8 cellular contexts compared by ENCODE assay signal in the genomic region with DNA sequence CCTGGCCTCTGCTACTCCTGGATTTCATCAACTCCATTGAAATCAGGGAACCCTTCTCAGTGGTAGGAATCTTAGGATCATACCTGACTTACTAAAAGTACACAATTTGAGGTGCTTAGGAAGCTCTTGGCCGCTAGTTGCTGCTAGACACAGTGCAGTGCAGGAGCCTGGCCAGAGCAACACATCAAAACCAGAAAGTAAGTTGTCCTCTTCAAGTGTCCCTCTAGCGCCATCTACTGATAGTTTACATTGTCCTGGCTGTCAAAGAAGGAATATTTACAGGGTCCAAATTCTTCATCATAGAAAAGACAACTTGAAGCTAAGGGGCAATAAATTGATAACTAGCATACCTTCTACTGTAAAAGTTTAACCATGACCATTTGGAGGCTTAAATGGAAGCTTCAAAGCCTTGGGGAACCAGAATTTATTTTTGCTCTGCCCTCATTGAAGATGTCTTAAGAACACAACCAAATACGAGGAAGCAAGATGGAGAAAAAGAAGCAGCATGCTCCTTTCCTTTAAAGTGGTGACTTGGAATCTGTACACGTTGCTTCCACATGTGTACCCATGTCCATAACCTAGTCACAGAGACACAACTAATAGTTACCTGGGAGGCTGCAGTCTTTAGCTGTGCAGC.
DNase-seq lines count a peak whose midpoint lies in the region; ATAC-seq and TF ChIP-seq lines count a peak whose summit lies in the region.

No MANE protein-coding gene starts in this region.

- no peaks in the 10 kb centered on the region for H3K4me1 Mint-ChIP-seq in activated CD8-positive, alpha-beta T cell treated with anti-CD3 and anti-CD28 coated beads, Interleukin-2, amount 10 ng/mL, durations not matched to agents 7 days and 5 days (ENCODE audit: low read depth)

- H3K27ac Mint-ChIP-seq in activated CD8-positive, alpha-beta T cell treated with anti-CD3 and anti-CD28 coated beads, Interleukin-2, amount 10 ng/mL, durations not matched to agents 7 days and 5 days = no peak overlapping the region

- in situ Hi-C loops in gastrocnemius medialis (cut with MboI; ENCODE audit: low sequenced_read_pairs in 4 of 4) = loop anchor here in 2 of 4 donors (25.0 kb wide), 1 partner anchor 813 kb away; no protein-coding TSS in a partner anchor

- TF ChIP-seq CTCF in right atrium auricular region (IDR thresholded peaks at IDR 0.05) (peak; percentile 25 to 72), gastrocnemius medialis (IDR thresholded peaks at IDR 0.05 in 4 of 5, conservative IDR thresholded peaks at IDR 0.05 in 1 of 5) (peak in 3 of 5 experiments; percentile 46 to 62 (median 52))

- H3K36me3 ChIP-seq in right atrium auricular region = no peaks in the 10 kb centered on the region
- H3K36me3 ChIP-seq in gastrocnemius medialis = no peaks in the 10 kb centered on the region

- intact Hi-C loops in gastrocnemius medialis (cut with DNase I; ENCODE audit: low total_unique reads) = loop anchor here (5.0 kb wide), 1 partner anchor 403 kb away; no protein-coding TSS in a partner anchor

- H3K4me3 ChIP-seq in right atrium auricular region (no peak overlapping the region), gastrocnemius medialis (no peak overlapping the region)

- DNase-seq in DMS53 (lab: John Stamatoyannopoulos, UW) = peak; percentile 95
- peak; percentile 88 for DNase-seq in NCI-H2227 (lab: John Stamatoyannopoulos, UW; ENCODE audit: unreplicated experiment)
- peak; percentile 36 for DNase-seq in activated CD8-positive, alpha-beta T cell treated with anti-CD3 and anti-CD28 coated beads, Interleukin-2, amount 10 ng/mL, durations not matched to agents 7 days and 5 days
- no peak for DNase-seq in right atrium auricular region (ENCODE audit: low spot score)
- peak in 1 of 2 donors; percentile 18 for DNase-seq in gastrocnemius medialis
- DNase-seq in stimulated activated CD4-positive, alpha-beta T cell treated with anti-CD3 and anti-CD28 coated beads, Interleukin-4, amount 100 ng/mL, for 24 hours = no peak

- H3K9me3 Mint-ChIP-seq in activated CD8-positive, alpha-beta T cell treated with anti-CD3 and anti-CD28 coated beads, Interleukin-2, amount 10 ng/mL, durations not matched to agents 7 days and 5 days (ENCODE audit: insufficient read depth) = peaks cover 5% of the 10 kb centered on the region

- no peaks in the 10 kb centered on the region for H3K27me3 ChIP-seq in right atrium auricular region
- no peaks in the 10 kb centered on the region for H3K27me3 ChIP-seq in gastrocnemius medialis

- CTCF ChIA-PET in activated CD8-positive, alpha-beta T cell treated with anti-CD3 and anti-CD28 coated beads, Interleukin-2, amount 10 ng/mL, durations not matched to agents 7 days and 5 days (lab: Charles Lee) = interaction anchor here (0.7 to 1.8 kb wide), 7 partner anchors 8 to 959 kb away, joined by 3 to 7 read pairs (median 3); a partner anchor contains a TSS

- H3K36me3 Mint-ChIP-seq in activated CD8-positive, alpha-beta T cell treated with anti-CD3 and anti-CD28 coated beads, Interleukin-2, amount 10 ng/mL, durations not matched to agents 7 days and 5 days (ENCODE audit: low read depth) = no peaks in the 10 kb centered on the region

- POLR2A ChIA-PET in activated CD8-positive, alpha-beta T cell treated with anti-CD3 and anti-CD28 coated beads, Interleukin-2, amount 10 ng/mL, durations not matched to agents 7 days and 5 days (lab: Charles Lee) = no interaction called here

- H3K27me3 Mint-ChIP-seq in activated CD8-positive, alpha-beta T cell treated with anti-CD3 and anti-CD28 coated beads, Interleukin-2, amount 10 ng/mL, durations not matched to agents 7 days and 5 days (ENCODE audit: low read depth) = no peaks in the 10 kb centered on the region

- H3K4me1 ChIP-seq in right atrium auricular region (no peaks in the 10 kb centered on the region), gastrocnemius medialis (no peaks in the 10 kb centered on the region)

- ATAC-seq in GM19455 (IDR thresholded peaks at IDR 0.05; ENCODE audit: unreplicated experiment) (peak; percentile 98), HG03432 (IDR thresholded peaks at IDR 0.05; ENCODE audit: unreplicated experiment) (peak; percentile 99), gastrocnemius medialis (peak in 1 of 2 donors; percentile 56)
- ATAC-seq in activated CD8-positive, alpha-beta T cell treated with anti-CD3 and anti-CD28 coated beads, Interleukin-2, amount 10 ng/mL, durations not matched to agents 7 days and 5 days = peak; percentile 53

- H3K9me3 ChIP-seq in right atrium auricular region = no peaks in the 10 kb centered on the region
- no peaks in the 10 kb centered on the region for H3K9me3 ChIP-seq in gastrocnemius medialis

- H3K27ac ChIP-seq in right atrium auricular region (no peak overlapping the region), gastrocnemius medialis (no peak overlapping the region)

- TF ChIP-seq POLR2A in gastrocnemius medialis (IDR thresholded peaks at IDR 0.05) = no peak

- no peak overlapping the region for H3K4me3 Mint-ChIP-seq in activated CD8-positive, alpha-beta T cell treated with anti-CD3 and anti-CD28 coated beads, Interleukin-2, amount 10 ng/mL, durations not matched to agents 7 days and 5 days

Comparison
In these comparisons a context has a peak if more than half of its experiments do, and no peak if none do; other contexts are left out.
1. DNase-seq: peak in DMS53 (single experiment), NCI-H2227 (single experiment) and activated CD8-positive, alpha-beta T cell treated with anti-CD3 and anti-CD28 coated beads, Interleukin-2, amount 10 ng/mL, durations not matched to agents 7 days and 5 days (single experiment); none in right atrium auricular region (single experiment) and stimulated activated CD4-positive, alpha-beta T cell treated with anti-CD3 and anti-CD28 coated beads, Interleukin-4, amount 100 ng/mL, for 24 hours (single experiment).